Comparison of ENCODE assay signal across 10 cellular contexts in the genomic region with DNA sequence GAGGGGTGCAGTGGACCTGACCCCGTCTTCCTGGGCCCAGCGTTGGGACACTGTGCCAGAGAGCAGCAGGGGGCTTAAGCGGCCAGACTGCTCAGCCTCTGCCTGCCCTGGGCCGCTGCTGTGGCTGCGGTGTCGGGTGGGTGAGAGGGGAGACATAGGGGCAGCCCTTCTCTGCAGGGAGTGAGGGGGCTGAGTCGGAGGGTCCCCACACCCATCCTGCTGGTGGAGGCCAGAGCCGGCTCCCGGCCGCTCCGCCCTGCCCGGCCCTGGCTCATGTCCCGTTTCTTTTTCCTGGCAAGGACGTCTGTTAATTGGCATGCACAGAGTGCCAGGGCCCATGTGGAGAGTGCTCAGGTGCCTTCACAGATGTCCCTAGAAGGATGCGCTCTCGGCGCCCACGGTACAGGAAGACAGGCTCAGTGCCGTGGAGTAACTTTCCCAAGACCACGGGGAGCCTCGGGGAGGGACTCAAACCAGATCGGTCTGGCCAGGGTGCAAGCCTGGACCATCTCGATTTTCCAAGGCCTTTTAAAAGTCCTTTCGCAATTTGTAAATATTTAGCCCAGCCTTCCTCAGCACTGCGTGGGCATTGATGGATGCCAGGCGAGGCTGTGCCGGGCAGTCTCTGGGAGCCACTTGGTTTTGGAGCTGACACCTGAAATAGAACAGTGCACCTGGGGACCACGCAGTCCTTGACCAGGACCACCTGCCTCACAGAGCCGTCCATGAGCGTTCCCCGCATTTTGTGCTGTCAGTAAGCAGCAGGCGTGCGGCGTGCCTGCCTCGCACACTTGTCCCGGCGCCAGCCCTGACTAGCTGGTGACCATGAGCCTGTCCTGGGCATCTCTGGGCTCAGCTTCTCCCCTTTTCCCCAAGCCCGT.
A peak's percentile ranks its signal among the peaks of the same experiment; 100 is the strongest.
DNase-seq lines count a peak whose midpoint lies in the region; ATAC-seq and TF ChIP-seq lines count a peak whose summit lies in the region.
"Had no signal": no experiment of that assay in that cellular context is flagged by ENCODE, and none has a peak within 500 bp of the region (broad histone marks: within the 10 kb centered on the region; RNA-seq: fewer than 3 reads in every experiment).

No MANE protein-coding gene starts in this region.

- no peak overlapping the region for H3K27ac Mint-ChIP-seq in activated T-cell treated with anti-CD3 and anti-CD28 coated beads, Interleukin-2, amount 50 U/mL, for 24 hours

- TF ChIP-seq CTCF in Loucy (conservative IDR thresholded peaks at IDR 0.05; ENCODE audit: low read length) (no peak), thoracic aorta (IDR thresholded peaks at IDR 0.05) (no peak)

- H2AFZ ChIP-seq in Loucy (ENCODE audit: low read length) = no peak overlapping the region
- H2AFZ ChIP-seq: parathyroid adenoma had no signal

- peaks cover 12% of the 10 kb centered on the region for H3K27me3 Mint-ChIP-seq in activated T-cell treated with anti-CD3 and anti-CD28 coated beads, Interleukin-2, amount 50 U/mL, for 24 hours
- H3K27me3 Mint-ChIP-seq: activated T-helper 17 cell treated with anti-CD3 and anti-CD28 coated beads, Interleukin-2, amount 50 U/mL, for 72 hours had no signal

- H3K36me3 Mint-ChIP-seq in activated T-cell treated with anti-CD3 and anti-CD28 coated beads, Interleukin-2, amount 50 U/mL, for 24 hours (ENCODE audit: low read depth) = no peaks in the 10 kb centered on the region

- H3K9ac ChIP-seq in Loucy (ENCODE audit: low read depth, low read length, poor library complexity, severe bottlenecking) = peak overlapping the region; percentile 84
- H3K9ac ChIP-seq: parathyroid adenoma had no signal

- no peak overlapping the region for H3K4me3 Mint-ChIP-seq in activated T-cell treated with anti-CD3 and anti-CD28 coated beads, Interleukin-2, amount 50 U/mL, for 24 hours

- H3K4me1 Mint-ChIP-seq in activated T-cell treated with anti-CD3 and anti-CD28 coated beads, Interleukin-2, amount 50 U/mL, for 24 hours (ENCODE audit: low read depth) = peaks cover 40% of the 10 kb centered on the region

- no peaks in the 10 kb centered on the region for H3K9me3 ChIP-seq in Loucy (ENCODE audit: insufficient read depth, low read depth, low read length)
- no peaks in the 10 kb centered on the region for H3K9me3 ChIP-seq in thoracic aorta

- ATAC-seq in thoracic aorta (ENCODE audit: insufficient number of reproducible peaks, low FRiP score, low read depth) = peak; percentile 27
- ATAC-seq: activated T-helper 17 cell treated with anti-CD3 and anti-CD28 coated beads, Interleukin-2, amount 50 U/mL, for 72 hours had no signal

- H3K79me2 ChIP-seq in Loucy (ENCODE audit: insufficient read depth, low read length) = peaks cover 99% of the 10 kb centered on the region

- no peaks in the 10 kb centered on the region for H3F3A ChIP-seq in Loucy (ENCODE audit: low read depth)

- H3K4me3 ChIP-seq in Loucy (ENCODE audit: low read length, poor library complexity, severe bottlenecking) (peak overlapping the region; percentile 81), thoracic aorta (peak overlapping the region; percentile 38)

- peak overlapping the region; percentile 96 for H3K4me2 ChIP-seq in Loucy (ENCODE audit: low read depth, low read length, poor library complexity, severe bottlenecking)

- peak; percentile 92 for DNase-seq in cerebellar cortex (ENCODE audit: low spot score)
- DNase-seq in medulla oblongata (ENCODE audit: extremely low spot score) = peak; percentile 57
- DNase-seq in thoracic aorta (ENCODE audit: low spot score) = no peak
- no peak for DNase-seq in NCI-H526 (lab: John Stamatoyannopoulos, UW)
- DNase-seq in HK-2 (ENCODE audit: unreplicated experiment) = no peak
- DNase-seq in activated T-cell treated with anti-CD3 and anti-CD28 coated beads, Interleukin-2, amount 50 U/mL, for 24 hours = no peak
- DNase-seq in effector CD4-positive, alpha-beta T cell = no peak

- H4K20me1 ChIP-seq in Loucy (ENCODE audit: insufficient read depth, low read length, poor library complexity, severe bottlenecking) = peaks cover 38% of the 10 kb centered on the region

- H3K9me3 Mint-ChIP-seq in activated T-cell treated with anti-CD3 and anti-CD28 coated beads, Interleukin-2, amount 50 U/mL, for 24 hours = no peaks in the 10 kb centered on the region
- H3K9me3 Mint-ChIP-seq: activated T-helper 17 cell treated with anti-CD3 and anti-CD28 coated beads, Interleukin-2, amount 50 U/mL, for 72 hours had no signal

- no peaks in the 10 kb centered on the region for H3K36me3 ChIP-seq in Loucy (ENCODE audit: insufficient read depth, low read length)
- no peaks in the 10 kb centered on the region for H3K36me3 ChIP-seq in thoracic aorta

- H3K27me3 ChIP-seq in Loucy (ENCODE audit: insufficient read depth, low read length, poor library complexity, severe bottlenecking) (no peaks in the 10 kb centered on the region), thoracic aorta (replicated peaks; ENCODE audit: insufficient read depth) (no peaks in the 10 kb centered on the region)

- H3K27ac ChIP-seq in thoracic aorta = peak overlapping the region; percentile 60 to 61
- H3K27ac ChIP-seq: parathyroid adenoma had no signal

- H3K4me1 ChIP-seq in Loucy (ENCODE audit: insufficient read depth, low read length, poor library complexity, severe bottlenecking) (peaks cover 92% of the 10 kb centered on the region), thoracic aorta (ENCODE audit: control insufficient read depth in 1 of 2, low read depth in 2 of 2) (peaks cover 27 to 68% of the 10 kb centered on the region in 2 donors)

- no peaks in the 10 kb centered on the region for H3K9me2 ChIP-seq in Loucy (replicated peaks; ENCODE audit: low read depth, low read length)

Comparison
In these comparisons a context has a peak if more than half of its experiments do, and no peak if none do; other contexts are left out.
1. DNase-seq: peak in cerebellar cortex (single experiment) and medulla oblongata (single experiment); none in thoracic aorta (single experiment), NCI-H526 (0 of 2), HK-2 (single experiment), activated T-cell treated with anti-CD3 and anti-CD28 coated beads, Interleukin-2, amount 50 U/mL, for 24 hours (single experiment) and effector CD4-positive, alpha-beta T cell (single experiment).